ENCODE assay signal across 15 cellular contexts in the genomic region with DNA sequence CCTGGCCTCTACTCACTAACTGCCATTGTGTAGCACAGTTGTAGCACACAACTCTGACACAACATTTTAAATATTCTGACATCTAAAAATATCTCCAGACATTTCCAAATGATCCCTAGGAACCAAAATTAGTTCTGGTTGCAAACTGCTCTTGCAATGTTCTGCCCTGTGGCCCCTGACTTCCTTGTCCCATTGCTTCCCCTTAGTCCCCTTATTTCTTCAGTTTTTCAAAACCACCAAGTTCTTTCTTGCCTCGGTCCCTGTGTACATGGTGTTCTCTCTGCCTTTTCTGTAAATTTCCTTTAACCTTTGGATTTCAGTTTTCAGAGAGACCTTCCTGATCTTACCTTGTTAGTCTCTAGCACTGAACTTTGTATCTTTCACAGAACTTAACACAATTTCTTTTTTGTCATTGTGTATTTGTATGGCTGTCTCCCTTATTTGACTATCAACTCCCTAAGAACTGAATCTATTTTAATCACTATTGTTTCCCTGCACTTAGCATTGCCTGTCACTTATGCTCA.
A peak's percentile ranks its signal among the peaks of the same experiment; 100 is the strongest.
DNase-seq lines count a peak whose midpoint lies in the region; ATAC-seq and TF ChIP-seq lines count a peak whose summit lies in the region.
"Had no signal": no experiment of that assay in that cellular context is flagged by ENCODE, and none has a peak within 500 bp of the region (broad histone marks: within the 10 kb centered on the region; RNA-seq: fewer than 3 reads in every experiment).

No MANE protein-coding gene starts in this region.

- H3K36me3 Mint-ChIP-seq in natural killer cell = peaks cover 38% of the 10 kb centered on the region
- H3K36me3 Mint-ChIP-seq in natural killer cell treated with Interleukin-12 subunit alpha and Interleukin-12 subunit beta and Interleukin-15 and Interleukin-18, amount 100 ng/mL, for 72 hours = peaks cover 29% of the 10 kb centered on the region
- peaks cover 36% of the 10 kb centered on the region for H3K36me3 Mint-ChIP-seq in WTC11
- H3K36me3 Mint-ChIP-seq in memory B cell = peaks cover 32% of the 10 kb centered on the region
- H3K36me3 Mint-ChIP-seq in activated CD4-positive, alpha-beta memory T cell treated with anti-CD3 and anti-CD28 coated beads, Interleukin-2, amount 10 ng/mL, durations not matched to agents 7 days and 5 days (ENCODE audit: low read depth) = peaks cover 48% of the 10 kb centered on the region
- H3K36me3 Mint-ChIP-seq in activated naive CD4-positive, alpha-beta T cell treated with anti-CD3 and anti-CD28 coated beads, Interleukin-2, amount 10 ng/mL, durations not matched to agents 7 days and 5 days = peaks cover 48% of the 10 kb centered on the region

- TF ChIP-seq CTCF in natural killer cell (IDR thresholded peaks at IDR 0.05) = no peak
- no peak for TF ChIP-seq CTCF in WTC11 (IDR thresholded peaks at IDR 0.05)
- no peak for TF ChIP-seq CTCF in GM10266 (IDR thresholded peaks at IDR 0.05; ENCODE audit: control insufficient read depth, insufficient read depth, low read depth, missing control alignments)

- POLR2A ChIA-PET in WTC11 (lab: Charles Lee) = no interaction called here
- POLR2A ChIA-PET in activated CD4-positive, alpha-beta memory T cell treated with anti-CD3 and anti-CD28 coated beads, Interleukin-2, amount 10 ng/mL, durations not matched to agents 7 days and 5 days (lab: Charles Lee) = no interaction called here

- H3K9me3 Mint-ChIP-seq in natural killer cell (no peaks in the 10 kb centered on the region), WTC11 (no peaks in the 10 kb centered on the region), memory B cell (no peaks in the 10 kb centered on the region)
- no peaks in the 10 kb centered on the region for H3K9me3 Mint-ChIP-seq in natural killer cell treated with Interleukin-12 subunit alpha and Interleukin-12 subunit beta and Interleukin-15 and Interleukin-18, amount 100 ng/mL, for 72 hours
- H3K9me3 Mint-ChIP-seq in activated CD4-positive, alpha-beta memory T cell treated with anti-CD3 and anti-CD28 coated beads, Interleukin-2, amount 10 ng/mL, durations not matched to agents 7 days and 5 days = no peaks in the 10 kb centered on the region
- H3K9me3 Mint-ChIP-seq in activated naive CD4-positive, alpha-beta T cell treated with anti-CD3 and anti-CD28 coated beads, Interleukin-2, amount 10 ng/mL, durations not matched to agents 7 days and 5 days = no peaks in the 10 kb centered on the region
- H3K9me3 Mint-ChIP-seq: neural crest cell had no signal

- H3K27me3 Mint-ChIP-seq in natural killer cell (ENCODE audit: low read depth in 2 of 2) (no peaks in the 10 kb centered on the region), WTC11 (ENCODE audit: low read depth) (no peaks in the 10 kb centered on the region), memory B cell (no peaks in the 10 kb centered on the region)
- H3K27me3 Mint-ChIP-seq in natural killer cell treated with Interleukin-12 subunit alpha and Interleukin-12 subunit beta and Interleukin-15 and Interleukin-18, amount 100 ng/mL, for 72 hours = no peaks in the 10 kb centered on the region
- no peaks in the 10 kb centered on the region for H3K27me3 Mint-ChIP-seq in activated CD4-positive, alpha-beta memory T cell treated with anti-CD3 and anti-CD28 coated beads, Interleukin-2, amount 10 ng/mL, durations not matched to agents 7 days and 5 days
- H3K27me3 Mint-ChIP-seq in activated naive CD4-positive, alpha-beta T cell treated with anti-CD3 and anti-CD28 coated beads, Interleukin-2, amount 10 ng/mL, durations not matched to agents 7 days and 5 days = no peaks in the 10 kb centered on the region

- intact Hi-C loops in natural killer cell (cut with micrococcal nuclease) = no loop called here

- ATAC-seq in natural killer cell (no peak), WTC11 (no peak), memory B cell (ENCODE audit: low read depth) (no peak)
- ATAC-seq in natural killer cell treated with Interleukin-12 subunit alpha and Interleukin-12 subunit beta and Interleukin-15 and Interleukin-18, amount 100 ng/mL, for 72 hours = no peak

- no peak overlapping the region for H3K4me3 Mint-ChIP-seq in natural killer cell
- no peak overlapping the region for H3K4me3 Mint-ChIP-seq in natural killer cell treated with Interleukin-12 subunit alpha and Interleukin-12 subunit beta and Interleukin-15 and Interleukin-18, amount 100 ng/mL, for 72 hours
- no peak overlapping the region for H3K4me3 Mint-ChIP-seq in WTC11
- H3K4me3 Mint-ChIP-seq in memory B cell = no peak overlapping the region
- H3K4me3 Mint-ChIP-seq in activated CD4-positive, alpha-beta memory T cell treated with anti-CD3 and anti-CD28 coated beads, Interleukin-2, amount 10 ng/mL, durations not matched to agents 7 days and 5 days = no peak overlapping the region
- H3K4me3 Mint-ChIP-seq in activated naive CD4-positive, alpha-beta T cell treated with anti-CD3 and anti-CD28 coated beads, Interleukin-2, amount 10 ng/mL, durations not matched to agents 7 days and 5 days = no peak overlapping the region
- H3K4me3 Mint-ChIP-seq: neural crest cell had no signal

- H3K4me1 Mint-ChIP-seq in natural killer cell (peaks cover 13 to 22% of the 10 kb centered on the region in 2 donors), WTC11 (no peaks in the 10 kb centered on the region), memory B cell (peaks cover 3% of the 10 kb centered on the region)
- H3K4me1 Mint-ChIP-seq in natural killer cell treated with Interleukin-12 subunit alpha and Interleukin-12 subunit beta and Interleukin-15 and Interleukin-18, amount 100 ng/mL, for 72 hours (ENCODE audit: low read depth in 2 of 2) = peaks cover 0 to 6% of the 10 kb centered on the region in 2 donors
- H3K4me1 Mint-ChIP-seq in activated CD4-positive, alpha-beta memory T cell treated with anti-CD3 and anti-CD28 coated beads, Interleukin-2, amount 10 ng/mL, durations not matched to agents 7 days and 5 days = no peaks in the 10 kb centered on the region
- H3K4me1 Mint-ChIP-seq in activated naive CD4-positive, alpha-beta T cell treated with anti-CD3 and anti-CD28 coated beads, Interleukin-2, amount 10 ng/mL, durations not matched to agents 7 days and 5 days = peaks cover 2% of the 10 kb centered on the region
- H3K4me1 Mint-ChIP-seq: neural crest cell had no signal

- CTCF ChIA-PET in WTC11 (lab: Charles Lee) = no interaction called here
- CTCF ChIA-PET in activated CD4-positive, alpha-beta memory T cell treated with anti-CD3 and anti-CD28 coated beads, Interleukin-2, amount 10 ng/mL, durations not matched to agents 7 days and 5 days (lab: Charles Lee) = no interaction called here
- CTCF ChIA-PET in activated naive CD4-positive, alpha-beta T cell treated with anti-CD3 and anti-CD28 coated beads, Interleukin-2, amount 10 ng/mL, durations not matched to agents 7 days and 5 days (lab: Charles Lee) = no interaction called here

- DNase-seq in natural killer cell (no peak), WTC11 (ENCODE audit: low spot score) (no peak), memory B cell (ENCODE audit: low spot score in 2 of 2) (no peak), GM10266 (ENCODE audit: extremely low spot score) (no peak), OCI-M2 (lab: John Stamatoyannopoulos, UW; ENCODE audit: unreplicated experiment) (no peak)
- DNase-seq in natural killer cell treated with Interleukin-12 subunit alpha and Interleukin-12 subunit beta and Interleukin-15 and Interleukin-18, amount 100 ng/mL, for 72 hours (ENCODE audit: low spot score) = no peak
- no peak for DNase-seq in activated CD4-positive, alpha-beta memory T cell treated with anti-CD3 and anti-CD28 coated beads, Interleukin-2, amount 10 ng/mL, durations not matched to agents 7 days and 5 days
- no peak for DNase-seq in activated naive CD4-positive, alpha-beta T cell treated with anti-CD3 and anti-CD28 coated beads, Interleukin-2, amount 10 ng/mL, durations not matched to agents 7 days and 5 days
- DNase-seq: activated CD4-positive, CD25-positive, alpha-beta regulatory T cell treated with anti-CD3 and anti-CD28 coated beads, Interleukin-2, amount 50 U/mL, for 72 hours; COR-L47; effector CD8-positive, alpha-beta T cell; esophagus squamous epithelium; NCI-H187; NCI-H510A treated with DMSO at 0.1 percent for 48 hours had no signal

- H3K27ac Mint-ChIP-seq in natural killer cell = peak overlapping the region; percentile 43 to 74
- H3K27ac Mint-ChIP-seq in natural killer cell treated with Interleukin-12 subunit alpha and Interleukin-12 subunit beta and Interleukin-15 and Interleukin-18, amount 100 ng/mL, for 72 hours = peak overlapping the region in 1 of 2 donors; percentile 2
- peak overlapping the region; percentile 2 for H3K27ac Mint-ChIP-seq in WTC11
- peak overlapping the region; percentile 4 for H3K27ac Mint-ChIP-seq in memory B cell
- H3K27ac Mint-ChIP-seq in activated CD4-positive, alpha-beta memory T cell treated with anti-CD3 and anti-CD28 coated beads, Interleukin-2, amount 10 ng/mL, durations not matched to agents 7 days and 5 days = no peak overlapping the region
- no peak overlapping the region for H3K27ac Mint-ChIP-seq in activated naive CD4-positive, alpha-beta T cell treated with anti-CD3 and anti-CD28 coated beads, Interleukin-2, amount 10 ng/mL, durations not matched to agents 7 days and 5 days

TF ChIP-seq in WTC11, 78 proteins besides CTCF, POLR2A, EP300 and RAD21 (continues in another document):
- TF ChIP-seq ZNF416 (CRISPR knock-in tag; IDR thresholded peaks at IDR 0.05) (no peak), ZNF121 (CRISPR knock-in tag; IDR thresholded peaks at IDR 0.05) (no peak)
- TF ChIP-seq, protein P1, sequence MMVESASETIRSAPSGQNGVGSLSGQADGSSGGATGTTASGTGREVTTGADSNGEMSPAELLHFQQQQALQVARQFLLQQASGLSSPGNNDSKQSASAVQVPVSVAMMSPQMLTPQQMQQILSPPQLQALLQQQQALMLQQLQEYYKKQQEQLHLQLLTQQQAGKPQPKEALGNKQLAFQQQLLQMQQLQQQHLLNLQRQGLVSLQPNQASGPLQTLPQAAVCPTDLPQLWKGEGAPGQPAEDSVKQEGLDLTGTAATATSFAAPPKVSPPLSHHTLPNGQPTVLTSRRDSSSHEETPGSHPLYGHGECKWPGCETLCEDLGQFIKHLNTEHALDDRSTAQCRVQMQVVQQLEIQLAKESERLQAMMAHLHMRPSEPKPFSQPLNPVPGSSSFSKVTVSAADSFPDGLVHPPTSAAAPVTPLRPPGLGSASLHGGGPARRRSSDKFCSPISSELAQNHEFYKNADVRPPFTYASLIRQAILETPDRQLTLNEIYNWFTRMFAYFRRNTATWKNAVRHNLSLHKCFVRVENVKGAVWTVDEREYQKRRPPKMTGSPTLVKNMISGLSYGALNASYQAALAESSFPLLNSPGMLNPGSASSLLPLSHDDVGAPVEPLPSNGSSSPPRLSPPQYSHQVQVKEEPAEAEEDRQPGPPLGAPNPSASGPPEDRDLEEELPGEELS (CRISPR knock-in tag; IDR thresholded peaks at IDR 0.05) = no peak

Comparison
In these comparisons a context has a peak if more than half of its experiments do, and no peak if none do; other contexts are left out.
1. H3K27ac Mint-ChIP-seq: peak in natural killer cell (2 of 2), WTC11 (single experiment) and memory B cell (single experiment); none in activated CD4-positive, alpha-beta memory T cell treated with anti-CD3 and anti-CD28 coated beads, Interleukin-2, amount 10 ng/mL, durations not matched to agents 7 days and 5 days (single experiment) and activated naive CD4-positive, alpha-beta T cell treated with anti-CD3 and anti-CD28 coated beads, Interleukin-2, amount 10 ng/mL, durations not matched to agents 7 days and 5 days (single experiment).